8 cellular contexts compared by ENCODE assay signal in the genomic region with DNA sequence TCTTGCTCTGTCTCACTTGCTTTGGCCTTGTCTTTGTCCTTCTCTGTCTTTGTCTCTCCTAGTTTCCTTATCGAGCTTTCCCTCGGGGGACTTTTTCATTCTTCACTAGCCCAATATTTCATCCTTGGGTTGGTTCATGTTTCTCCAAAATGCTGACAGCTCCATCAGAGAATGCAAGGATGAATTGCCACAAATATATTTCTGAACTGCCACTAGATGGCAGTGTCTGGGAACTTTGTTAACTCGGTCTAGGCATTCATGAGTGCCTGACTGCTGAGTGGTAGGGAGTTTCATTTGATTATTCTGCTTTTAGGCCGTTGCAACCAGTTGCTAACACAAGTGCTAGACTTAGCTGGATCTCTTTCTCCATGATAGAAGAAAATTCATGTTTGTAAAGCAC.
DNase-seq lines count a peak whose midpoint lies in the region; ATAC-seq and TF ChIP-seq lines count a peak whose summit lies in the region.

No MANE protein-coding gene starts in this region.

- H3K4me1 Mint-ChIP-seq in T-helper 2 cell treated with Interferon-gamma antibody and Interleukin-4, amounts not matched to agents 5 μg/mL and 100 μg/mL, for 36 hours (ENCODE audit: low read depth), result no peaks in the 10 kb centered on the region

- no peak overlapping the region for H2BK5ac ChIP-seq in neuronal stem cell (ENCODE audit: low read length)

- no peak overlapping the region for H4K91ac ChIP-seq in neuronal stem cell (ENCODE audit: low read depth, low read length, poor library complexity)

- no peak overlapping the region for H3K4ac ChIP-seq in neuronal stem cell (ENCODE audit: low read length)

- no peaks in the 10 kb centered on the region for H3K9me3 Mint-ChIP-seq in T-helper 2 cell treated with Interferon-gamma antibody and Interleukin-4, amounts not matched to agents 5 μg/mL and 100 μg/mL, for 36 hours

- no peaks in the 10 kb centered on the region for H3K27me3 Mint-ChIP-seq in T-helper 2 cell treated with Interferon-gamma antibody and Interleukin-4, amounts not matched to agents 5 μg/mL and 100 μg/mL, for 36 hours (ENCODE audit: low read depth)

- no peak overlapping the region for H3K14ac ChIP-seq in neuronal stem cell (ENCODE audit: low read length)

- no peak overlapping the region for H2BK15ac ChIP-seq in neuronal stem cell (ENCODE audit: low read length)

- no peaks in the 10 kb centered on the region for H3K36me3 ChIP-seq in neuronal stem cell (replicated peaks in 1 of 2; ENCODE audit: control insufficient read depth in 2 of 2, insufficient read depth in 2 of 2, low read length in 2 of 2)

- H3K4me3 ChIP-seq in fibroblast of the aortic adventitia (ENCODE audit: low read depth, low read length), result no peak overlapping the region
- no peak overlapping the region for H3K4me3 ChIP-seq in neuronal stem cell (ENCODE audit: low read length in 2 of 2)

- ATAC-seq in HG02840 (IDR thresholded peaks at IDR 0.05; ENCODE audit: low FRiP score, unreplicated experiment), result peak; percentile 74
- no peak for ATAC-seq in GM19467 (IDR thresholded peaks at IDR 0.05; ENCODE audit: unreplicated experiment)

- WGBS in neuronal stem cell (ENCODE audit: extremely low coverage in 2 of 2, insufficient read length in 2 of 2, insufficient replicate concordance in 1 of 2), 2 donors, result no CpG with 5 or more reads among the region's 4 CpGs

- H2AFZ ChIP-seq in neuronal stem cell (ENCODE audit: low read length), result peak overlapping the region; percentile 13

- H3K79me1 ChIP-seq in neuronal stem cell (ENCODE audit: low read depth, low read length), result no peaks in the 10 kb centered on the region

- no peak overlapping the region for H2BK120ac ChIP-seq in neuronal stem cell (ENCODE audit: low read depth, low read length)

- no peak overlapping the region for H3K27ac ChIP-seq in neuronal stem cell (replicated peaks; ENCODE audit: low read length)

- no peaks in the 10 kb centered on the region for H3K36me3 Mint-ChIP-seq in T-helper 2 cell treated with Interferon-gamma antibody and Interleukin-4, amounts not matched to agents 5 μg/mL and 100 μg/mL, for 36 hours (ENCODE audit: low read depth)

- no peak overlapping the region for H3K9ac ChIP-seq in neuronal stem cell (ENCODE audit: low read depth, low read length, poor library complexity)

- no peak overlapping the region for H3K23ac ChIP-seq in neuronal stem cell (ENCODE audit: low read depth, low read length, poor library complexity)

- in situ Hi-C loops in GM13976 (cut with MboI; ENCODE audit: low sequenced_read_pairs, unreplicated experiment), result loop anchor here (10.0 kb wide), 1 partner anchor 302 kb away; no protein-coding TSS in a partner anchor

- no peak overlapping the region for H2BK12ac ChIP-seq in neuronal stem cell (ENCODE audit: low read length)

- H3K4me2 ChIP-seq in neuronal stem cell (ENCODE audit: insufficient read depth, low read length, poor library complexity, severe bottlenecking), result no peak overlapping the region

- H3K4me3 Mint-ChIP-seq in T-helper 2 cell treated with Interferon-gamma antibody and Interleukin-4, amounts not matched to agents 5 μg/mL and 100 μg/mL, for 36 hours, result no peak overlapping the region

- no peaks in the 10 kb centered on the region for H3K9me3 ChIP-seq in neuronal stem cell (replicated peaks in 1 of 2; ENCODE audit: control insufficient read depth in 2 of 2, insufficient read depth in 1 of 2, low read depth in 1 of 2, low read length in 2 of 2)

- TF ChIP-seq CTCF in GM13976 (IDR thresholded peaks at IDR 0.05; ENCODE audit: borderline replicate concordance, control extremely low read depth, extremely low read depth, insufficient read depth, missing control alignments) (peak; percentile 51), fibroblast of the aortic adventitia (IDR thresholded peaks at IDR 0.05; ENCODE audit: insufficient read depth, low read length) (peak; percentile 61)

- no peaks in the 10 kb centered on the region for H3K4me1 ChIP-seq in neuronal stem cell (ENCODE audit: control insufficient read depth in 2 of 2, insufficient read depth in 1 of 2, low read depth in 1 of 2, low read length in 2 of 2)

- no peak overlapping the region for H3K27ac Mint-ChIP-seq in T-helper 2 cell treated with Interferon-gamma antibody and Interleukin-4, amounts not matched to agents 5 μg/mL and 100 μg/mL, for 36 hours

- H3K27me3 ChIP-seq in neuronal stem cell (ENCODE audit: control insufficient read depth in 3 of 3, insufficient read depth in 3 of 3, low read depth in 1 of 3, low read length in 3 of 3), result no peaks in the 10 kb centered on the region

- H4K8ac ChIP-seq in neuronal stem cell (ENCODE audit: low read depth, low read length), result no peak overlapping the region

- no peak overlapping the region for H3K18ac ChIP-seq in neuronal stem cell (ENCODE audit: low read length)

- DNase-seq in GM13976 (ENCODE audit: low spot score) (peak; percentile 55), fibroblast of the aortic adventitia (ENCODE audit: low read depth) (peak; percentile 75), neuronal stem cell (ENCODE audit: low spot score) (peak; percentile 31), ureter (ENCODE audit: low spot score) (no peak), cerebellar nuclear complex (lab: John Stamatoyannopoulos, UW) (no peak)
- DNase-seq in T-helper 2 cell treated with Interferon-gamma antibody and Interleukin-4, amounts not matched to agents 5 μg/mL and 100 μg/mL, for 36 hours (ENCODE audit: low spot score), result peak; percentile 4

- no peak overlapping the region for H2AK5ac ChIP-seq in neuronal stem cell (ENCODE audit: low read depth, low read length)

Comparison
In these comparisons a context has a peak if more than half of its experiments do, and no peak if none do; other contexts are left out.
1. DNase-seq: peak in GM13976 (single experiment), T-helper 2 cell treated with Interferon-gamma antibody and Interleukin-4, amounts not matched to agents 5 μg/mL and 100 μg/mL, for 36 hours (single experiment), fibroblast of the aortic adventitia (single experiment) and neuronal stem cell (single experiment); none in ureter (single experiment) and cerebellar nuclear complex (0 of 2).